ENCODE assay signal across 10 cellular contexts in the genomic region with DNA sequence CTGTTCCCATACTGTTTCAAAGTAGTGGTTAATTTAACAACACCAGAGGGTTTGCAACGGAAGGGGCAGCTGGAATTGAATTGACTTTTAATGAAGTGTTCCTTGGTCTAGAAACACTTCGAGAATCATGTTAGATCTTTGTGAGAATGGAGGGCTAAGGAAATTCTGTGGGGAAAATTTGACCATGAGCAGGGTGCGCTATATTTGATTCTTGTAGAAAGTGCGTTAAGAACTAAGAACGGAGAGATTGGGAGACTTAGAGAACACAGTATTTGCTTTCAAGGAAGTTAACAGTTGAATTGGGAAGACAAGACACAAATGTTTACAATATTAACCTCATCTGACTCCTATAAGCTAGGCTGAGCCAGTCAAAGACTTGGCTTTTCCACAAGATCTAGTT. TPM values are rescaled to one million over a fixed set of nuclear protein-coding genes. Genes with fewer than 3 reads are reported as not detected.
A peak's percentile ranks its signal among the peaks of the same experiment; 100 is the strongest.
DNase-seq lines count a peak whose midpoint lies in the region; TF ChIP-seq lines count a peak whose summit lies in the region.
"Had no signal": no experiment of that assay in that cellular context is flagged by ENCODE, and none has a peak within 500 bp of the region (broad histone marks: within the 10 kb centered on the region; RNA-seq: fewer than 3 reads in every experiment).

No MANE protein-coding gene starts in this region.

- peak overlapping the region; percentile 89 for H3K4me3 ChIP-seq in hepatocyte
- peak overlapping the region; percentile 88 for H3K4me3 ChIP-seq in smooth muscle cell

- POLR2A ChIA-PET in activated CD4-positive, alpha-beta memory T cell treated with anti-CD3 and anti-CD28 coated beads, Interleukin-2, amount 10 ng/mL, durations not matched to agents 7 days and 5 days (lab: Charles Lee) = interaction anchor here (1.3 to 1.8 kb wide), 3 partner anchors 11 to 45 kb away, joined by 4 to 9 read pairs (median 5); partner anchors contain the start of gene ZNF282

- H3K27ac ChIP-seq in hepatocyte (no peak overlapping the region), smooth muscle cell (ENCODE audit: low read depth) (no peak overlapping the region)

- TF ChIP-seq CTCF in HFFc6 (IDR thresholded peaks at IDR 0.05) (no peak), hepatocyte (IDR thresholded peaks at IDR 0.05; ENCODE audit: poor library complexity) (no peak), smooth muscle cell (IDR thresholded peaks at IDR 0.05; ENCODE audit: borderline replicate concordance, insufficient read depth, poor library complexity, severe bottlenecking) (no peak), GM20000 (IDR thresholded peaks at IDR 0.05; ENCODE audit: extremely low read depth, missing control alignments) (no peak)

- DNase-seq in HFFc6 (no peak), hepatocyte (ENCODE audit: low spot score) (no peak), smooth muscle cell (lab: John Stamatoyannopoulos, UW; ENCODE audit: unreplicated experiment) (no peak), NCI-H526 (lab: John Stamatoyannopoulos, UW) (no peak), NCI-H2107 (lab: John Stamatoyannopoulos, UW) (no peak), GM20000 (ENCODE audit: low spot score) (no peak), C1 segment of cervical spinal cord (lab: John Stamatoyannopoulos, UW) (no peak)
- no peak for DNase-seq in activated CD4-positive, alpha-beta memory T cell treated with anti-CD3 and anti-CD28 coated beads, Interleukin-2, amount 10 ng/mL, durations not matched to agents 7 days and 5 days
- DNase-seq: cerebellar nuclear complex, NCI-H526 treated with DMSO at 0.1 percent for 48 hours had no signal

- H3K9me3 ChIP-seq in hepatocyte (ENCODE audit: low read depth) (no peaks in the 10 kb centered on the region), smooth muscle cell (replicated peaks; ENCODE audit: low read depth) (no peaks in the 10 kb centered on the region)

- H3K4me2 ChIP-seq in hepatocyte = peak overlapping the region; percentile 90
- peak overlapping the region; percentile 99 for H3K4me2 ChIP-seq in smooth muscle cell

- H4K20me1 ChIP-seq in hepatocyte (ENCODE audit: insufficient read depth, poor library complexity, severe bottlenecking) (peaks cover 8% of the 10 kb centered on the region), smooth muscle cell (ENCODE audit: low read depth) (peaks cover 14% of the 10 kb centered on the region)

- H3K9me2 ChIP-seq in hepatocyte (replicated peaks; ENCODE audit: insufficient read depth) = no peaks in the 10 kb centered on the region

- CTCF ChIA-PET in activated CD4-positive, alpha-beta memory T cell treated with anti-CD3 and anti-CD28 coated beads, Interleukin-2, amount 10 ng/mL, durations not matched to agents 7 days and 5 days (lab: Charles Lee) = interaction anchor here (0.7 to 1.7 kb wide), 6 partner anchors 19 to 235 kb away, joined by 3 to 6 read pairs (median 4); partner anchors contain the start of genes ZNF398 and ZNF783

- H3K27me3 Mint-ChIP-seq in HFFc6 (ENCODE audit: insufficient read depth) = no peaks in the 10 kb centered on the region; the same call in 1 of the 2 replicates
- no peaks in the 10 kb centered on the region for H3K27me3 Mint-ChIP-seq in activated CD4-positive, alpha-beta memory T cell treated with anti-CD3 and anti-CD28 coated beads, Interleukin-2, amount 10 ng/mL, durations not matched to agents 7 days and 5 days

- H3K36me3 ChIP-seq in hepatocyte (replicated peaks; ENCODE audit: insufficient read depth, low read depth) (no peaks in the 10 kb centered on the region), smooth muscle cell (ENCODE audit: low read depth) (no peaks in the 10 kb centered on the region)

- WGBS in hepatocyte (ENCODE audit: low lambda C conversion rate, missing lambda C conversion rate) = 92% methylated on average over 5 of the region's 5 CpGs
- 91% methylated on average over 5 of the region's 5 CpGs for whole genome bisulfite sequencing in smooth muscle cell (ENCODE audit: low lambda C conversion rate)

- peak overlapping the region; percentile 94 for H3K4me3 Mint-ChIP-seq in HFFc6
- peak overlapping the region; percentile 87 for H3K4me3 Mint-ChIP-seq in activated CD4-positive, alpha-beta memory T cell treated with anti-CD3 and anti-CD28 coated beads, Interleukin-2, amount 10 ng/mL, durations not matched to agents 7 days and 5 days

- H3K9me3 Mint-ChIP-seq in HFFc6 = peaks cover 9% of the 10 kb centered on the region
- peaks cover 2% of the 10 kb centered on the region for H3K9me3 Mint-ChIP-seq in activated CD4-positive, alpha-beta memory T cell treated with anti-CD3 and anti-CD28 coated beads, Interleukin-2, amount 10 ng/mL, durations not matched to agents 7 days and 5 days

- H3K27ac Mint-ChIP-seq in HFFc6 = peak overlapping the region; percentile 89
- H3K27ac Mint-ChIP-seq in activated CD4-positive, alpha-beta memory T cell treated with anti-CD3 and anti-CD28 coated beads, Interleukin-2, amount 10 ng/mL, durations not matched to agents 7 days and 5 days = peak overlapping the region; percentile 80

- no peaks in the 10 kb centered on the region for H3F3A ChIP-seq in smooth muscle cell (ENCODE audit: low read depth)

- H3K4me1 ChIP-seq in hepatocyte (ENCODE audit: insufficient read depth) (peaks cover 8% of the 10 kb centered on the region), smooth muscle cell (ENCODE audit: low read depth) (peaks cover 7% of the 10 kb centered on the region)

- H3K27me3 ChIP-seq in hepatocyte (no peaks in the 10 kb centered on the region), smooth muscle cell (ENCODE audit: low read depth) (no peaks in the 10 kb centered on the region)

- H3K9ac ChIP-seq in smooth muscle cell (ENCODE audit: low read depth) = peak overlapping the region; percentile 80

- peaks cover 18% of the 10 kb centered on the region for H3K36me3 Mint-ChIP-seq in HFFc6 (ENCODE audit: low read depth)
- H3K36me3 Mint-ChIP-seq in activated CD4-positive, alpha-beta memory T cell treated with anti-CD3 and anti-CD28 coated beads, Interleukin-2, amount 10 ng/mL, durations not matched to agents 7 days and 5 days (ENCODE audit: low read depth) = peaks cover 7% of the 10 kb centered on the region

- H3K4me1 Mint-ChIP-seq in HFFc6 (ENCODE audit: low read depth) = peaks cover 42% of the 10 kb centered on the region
- peaks cover 49% of the 10 kb centered on the region for H3K4me1 Mint-ChIP-seq in activated CD4-positive, alpha-beta memory T cell treated with anti-CD3 and anti-CD28 coated beads, Interleukin-2, amount 10 ng/mL, durations not matched to agents 7 days and 5 days

- H3K79me2 ChIP-seq in hepatocyte = peaks cover 56% of the 10 kb centered on the region
- H3K79me2 ChIP-seq in smooth muscle cell (ENCODE audit: low read depth) = peaks cover 52% of the 10 kb centered on the region

- no peak overlapping the region for H2AFZ ChIP-seq in hepatocyte
- no peak overlapping the region for H2AFZ ChIP-seq in smooth muscle cell (ENCODE audit: low read depth)

RNA-seq across cellular contexts. Expression of gene ZNF212, which starts 1.2 kb away (rescaled TPM):
- total RNA-seq in HFFc6 (2021; fragmentation: NEBNext Ultra II Directional; extraction: Animal tissue kit (Norgen Biotek cat#: 25700)) = 1 to 10 TPM; 6.2 to 8.2 (median 6.3) TPM
- total RNA-seq in activated CD4-positive, alpha-beta memory T cell treated with anti-CD3 and anti-CD28 coated beads, Interleukin-2, amount 10 ng/mL, durations not matched to agents 7 days and 5 days = 10 to 100 TPM; 13.5 to 14.5 TPM
- 3.3 and 4.6 TPM in 2 replicates for total RNA-seq in hepatocyte
- polyA plus RNA-seq in hepatocyte = 9.9 and 11.9 TPM in 2 replicates
- 3.8 and 7.7 TPM in 2 replicates for total RNA-seq in smooth muscle cell
- 4.6 and 11.8 TPM in 2 replicates for polyA plus RNA-seq in smooth muscle cell

RNA-seq across cellular contexts. Expression of gene ZNF783, which starts 21.4 kb away (rescaled TPM):
- total RNA-seq in HFFc6 (2021; fragmentation: NEBNext Ultra II Directional; extraction: Animal tissue kit (Norgen Biotek cat#: 25700)) = 1 to 10 TPM; 7.8 to 8.9 (median 8.5) TPM
- 10 to 100 TPM; 14.4 to 15.8 TPM for total RNA-seq in activated CD4-positive, alpha-beta memory T cell treated with anti-CD3 and anti-CD28 coated beads, Interleukin-2, amount 10 ng/mL, durations not matched to agents 7 days and 5 days
- 6.5 and 7.9 TPM in 2 replicates for total RNA-seq in hepatocyte
- 7.8 and 8.6 TPM in 2 replicates for polyA plus RNA-seq in hepatocyte
- total RNA-seq in smooth muscle cell = 7.2 and 9.8 TPM in 2 replicates
- 8.1 and 9.5 TPM in 2 replicates for polyA plus RNA-seq in smooth muscle cell

RNA-seq across cellular contexts. Expression of gene ZNF282, which starts 45.3 kb away (rescaled TPM):
- 10 to 100 TPM; 18.6 to 23.6 (median 21.0) TPM for total RNA-seq in HFFc6 (2021; fragmentation: NEBNext Ultra II Directional; extraction: Animal tissue kit (Norgen Biotek cat#: 25700))
- total RNA-seq in activated CD4-positive, alpha-beta memory T cell treated with anti-CD3 and anti-CD28 coated beads, Interleukin-2, amount 10 ng/mL, durations not matched to agents 7 days and 5 days = 10 to 100 TPM; 66.1 to 66.6 TPM
- total RNA-seq in hepatocyte (16.0 and 16.7 TPM in 2 replicates), smooth muscle cell (8.9 and 11.0 TPM in 2 replicates)
- polyA plus RNA-seq in hepatocyte (5.8 and 10.8 TPM in 2 replicates), smooth muscle cell (5.0 and 7.0 TPM in 2 replicates)
